In genomic region chr1:174794861-174795260, GRCh38 we compare ENCODE assay signal across 19 cellular contexts.
A peak's percentile ranks its signal among the peaks of the same experiment; 100 is the strongest.
DNase-seq lines count a peak whose midpoint lies in the region; ATAC-seq and TF ChIP-seq lines count a peak whose summit lies in the region.
"Had no signal": no experiment of that assay in that cellular context is flagged by ENCODE, and none has a peak within 500 bp of the region (broad histone marks: within the 10 kb centered on the region; RNA-seq: fewer than 3 reads in every experiment).

No MANE protein-coding gene starts in this region.

- H2BK5ac ChIP-seq in mesenchymal stem cell (ENCODE audit: low read depth, low read length, poor library complexity, severe bottlenecking): no peak overlapping the region

- H3K4me1 ChIP-seq in mesenchymal stem cell (ENCODE audit: control insufficient read depth, insufficient read depth, low read depth, low read length) (peaks cover 15% of the 10 kb centered on the region), tibial artery (peaks cover 0 to 5% (median 1%) of the 10 kb centered on the region in 4 donors)
- peaks cover 8% of the 10 kb centered on the region for H3K4me1 ChIP-seq in CD8-positive, alpha-beta T cell (ENCODE audit: insufficient read depth, low read length)

- H3K14ac ChIP-seq in mesenchymal stem cell (ENCODE audit: low read length in 2 of 2): no peak overlapping the region

- H2BK15ac ChIP-seq in mesenchymal stem cell (ENCODE audit: low read depth, poor library complexity, severe bottlenecking): no peak overlapping the region

- no peaks in the 10 kb centered on the region for H3K27me3 Mint-ChIP-seq in CD8-positive, alpha-beta T cell (ENCODE audit: low read depth)

- H3K23ac ChIP-seq in mesenchymal stem cell (ENCODE audit: low read length in 2 of 2): no peak overlapping the region

- no peak overlapping the region for H3K27ac Mint-ChIP-seq in CD8-positive, alpha-beta T cell
- H3K27ac Mint-ChIP-seq in stimulated activated effector memory CD8-positive, alpha-beta T cell treated with anti-CD3 and anti-CD28 coated beads, Interleukin-12 subunit alpha, Interleukin-12 subunit beta, amount 100 ng/mL, for 72 hours: no peak overlapping the region
- H3K27ac Mint-ChIP-seq: HFFc6; T-helper 1 cell treated with Interleukin-12 subunit alpha and Interleukin-12 subunit beta and Interleukin-4 antibody, amounts not matched to agents 30 μg/mL and 1 μg/mL, for 36 hours had no signal

- no peak overlapping the region for H3K4me2 ChIP-seq in mesenchymal stem cell (ENCODE audit: low read length, poor library complexity, severe bottlenecking)
- H3K4me2 ChIP-seq: KMS-11 had no signal

- H3K4me1 Mint-ChIP-seq in CD8-positive, alpha-beta T cell (ENCODE audit: low read depth): peaks cover 17% of the 10 kb centered on the region
- H3K4me1 Mint-ChIP-seq in stimulated activated effector memory CD8-positive, alpha-beta T cell treated with anti-CD3 and anti-CD28 coated beads, Interleukin-12 subunit alpha, Interleukin-12 subunit beta, amount 100 ng/mL, for 72 hours: peaks cover 8% of the 10 kb centered on the region

- H3K9ac ChIP-seq in mesenchymal stem cell (ENCODE audit: low read length): no peak overlapping the region
- H3K9ac ChIP-seq: KMS-11 had no signal

- H3K4me3 ChIP-seq in mesenchymal stem cell (ENCODE audit: insufficient read depth in 1 of 2, low read depth in 1 of 2, low read length in 2 of 2) (no peak overlapping the region), tibial artery (no peak overlapping the region)
- no peak overlapping the region for H3K4me3 ChIP-seq in CD8-positive, alpha-beta T cell (ENCODE audit: low read depth, low read length)
- H3K4me3 ChIP-seq: GM12878 had no signal

- H2AFZ ChIP-seq in mesenchymal stem cell (ENCODE audit: low read depth, low read length): no peak overlapping the region

- H3K79me1 ChIP-seq in mesenchymal stem cell (replicated peaks; ENCODE audit: low read length, poor library complexity, severe bottlenecking): no peaks in the 10 kb centered on the region

- 100% methylated on average over 1 of the region's 1 CpG for WGBS in mesenchymal stem cell

- ATAC-seq in CD8-positive, alpha-beta T cell: no peak
- no peak for ATAC-seq in stimulated activated effector memory CD8-positive, alpha-beta T cell treated with anti-CD3 and anti-CD28 coated beads, Interleukin-12 subunit alpha, Interleukin-12 subunit beta, amount 100 ng/mL, for 72 hours
- ATAC-seq: GM12878 had no signal

- intact Hi-C loops in CD8-positive, alpha-beta T cell (cut with DNase I, micrococcal nuclease): loop anchor here in 1 of 2 experiments (10.0 kb wide), 1 partner anchor 400 kb away; the partner anchor contains the start of gene KIAA0040
- intact Hi-C loops in tibial artery (cut with DNase I; ENCODE audit: low total_unique reads): no loop called here

- no peaks in the 10 kb centered on the region for H3K9me3 Mint-ChIP-seq in CD8-positive, alpha-beta T cell
- H3K9me3 Mint-ChIP-seq in stimulated activated effector memory CD8-positive, alpha-beta T cell treated with anti-CD3 and anti-CD28 coated beads, Interleukin-12 subunit alpha, Interleukin-12 subunit beta, amount 100 ng/mL, for 72 hours: no peaks in the 10 kb centered on the region
- H3K9me3 Mint-ChIP-seq: HFFc6; T-helper 1 cell treated with Interleukin-12 subunit alpha and Interleukin-12 subunit beta and Interleukin-4 antibody, amounts not matched to agents 30 μg/mL and 1 μg/mL, for 36 hours had no signal

- H2AK5ac ChIP-seq in mesenchymal stem cell (ENCODE audit: low read length, severe bottlenecking): peak overlapping the region; percentile 91

- no peak overlapping the region for H3K4me3 Mint-ChIP-seq in CD8-positive, alpha-beta T cell
- no peak overlapping the region for H3K4me3 Mint-ChIP-seq in stimulated activated effector memory CD8-positive, alpha-beta T cell treated with anti-CD3 and anti-CD28 coated beads, Interleukin-12 subunit alpha, Interleukin-12 subunit beta, amount 100 ng/mL, for 72 hours
- H3K4me3 Mint-ChIP-seq: HFFc6; T-helper 1 cell treated with Interleukin-12 subunit alpha and Interleukin-12 subunit beta and Interleukin-4 antibody, amounts not matched to agents 30 μg/mL and 1 μg/mL, for 36 hours had no signal

- no peak overlapping the region for H2BK120ac ChIP-seq in mesenchymal stem cell (ENCODE audit: low read depth, low read length)

- H4K91ac ChIP-seq in mesenchymal stem cell (ENCODE audit: low read length): no peak overlapping the region

- H3K9me3 ChIP-seq in mesenchymal stem cell (ENCODE audit: control insufficient read depth, low read length): no peaks in the 10 kb centered on the region
- no peaks in the 10 kb centered on the region for H3K9me3 ChIP-seq in CD8-positive, alpha-beta T cell (ENCODE audit: low read length)
- no peaks in the 10 kb centered on the region for H3K9me3 ChIP-seq in tibial artery

- no peak overlapping the region for H3K4ac ChIP-seq in mesenchymal stem cell (ENCODE audit: low read depth in 1 of 2, low read length in 2 of 2)

- H3K18ac ChIP-seq in mesenchymal stem cell (ENCODE audit: low read depth in 1 of 2, low read length in 2 of 2): no peak overlapping the region

- POLR2A ChIA-PET in CD8-positive, alpha-beta T cell (lab: Charles Lee): no interaction called here

- H3K36me3 ChIP-seq in mesenchymal stem cell (ENCODE audit: control insufficient read depth in 1 of 2, insufficient read depth in 2 of 2, low read depth in 1 of 2, low read length in 2 of 2) (no peaks in the 10 kb centered on the region), tibial artery (no peaks in the 10 kb centered on the region)
- H3K36me3 ChIP-seq in CD8-positive, alpha-beta T cell (ENCODE audit: insufficient read depth, low read length): no peaks in the 10 kb centered on the region

- DNase-seq in DMS53 treated with DMSO at 0.1 percent for 48 hours (lab: John Stamatoyannopoulos, UW; ENCODE audit: unreplicated experiment): peak; percentile 70
- peak; percentile 31 for DNase-seq in NCI-H2029 treated with DMSO at 0.1 percent for 48 hours (lab: John Stamatoyannopoulos, UW)
- DNase-seq in NCI-H82 treated with DMSO at 0.1 percent for 48 hours (lab: John Stamatoyannopoulos, UW; ENCODE audit: unreplicated experiment): peak; percentile 74
- DNase-seq in mesenchymal stem cell: no peak
- no peak for DNase-seq in CD8-positive, alpha-beta T cell
- DNase-seq in tibial artery: no peak
- DNase-seq in stimulated activated effector memory CD8-positive, alpha-beta T cell treated with anti-CD3 and anti-CD28 coated beads, Interleukin-12 subunit alpha, Interleukin-12 subunit beta, amount 100 ng/mL, for 72 hours (ENCODE audit: low spot score in 2 of 2): no peak
- DNase-seq: DMS 273 treated with DMSO at 0.1 percent for 48 hours, EL, H7, HFFc6, NCI-H1436 treated with DMSO at 0.1 percent for 48 hours, NCI-H2227 treated with DMSO at 0.1 percent for 48 hours, NCI-H526 treated with DMSO at 0.1 percent for 48 hours, RPMI8226 had no signal

- CTCF ChIA-PET in CD8-positive, alpha-beta T cell (lab: Charles Lee): no interaction called here

- H3K27me3 ChIP-seq in mesenchymal stem cell (ENCODE audit: control insufficient read depth in 1 of 2, insufficient read depth in 1 of 2, low read length in 2 of 2) (no peaks in the 10 kb centered on the region), tibial artery (no peaks in the 10 kb centered on the region)
- H3K27me3 ChIP-seq in CD8-positive, alpha-beta T cell (ENCODE audit: insufficient read depth, low read length): no peaks in the 10 kb centered on the region

- H2BK12ac ChIP-seq in mesenchymal stem cell (ENCODE audit: low read length in 2 of 2): no peak overlapping the region

- H3K36me3 Mint-ChIP-seq in CD8-positive, alpha-beta T cell: no peaks in the 10 kb centered on the region
- peaks cover 5% of the 10 kb centered on the region for H3K36me3 Mint-ChIP-seq in stimulated activated effector memory CD8-positive, alpha-beta T cell treated with anti-CD3 and anti-CD28 coated beads, Interleukin-12 subunit alpha, Interleukin-12 subunit beta, amount 100 ng/mL, for 72 hours

- no peak for TF ChIP-seq CTCF in CD8-positive, alpha-beta T cell (IDR thresholded peaks at IDR 0.05)
- TF ChIP-seq CTCF in tibial artery (IDR thresholded peaks at IDR 0.05): no peak

- H3K27ac ChIP-seq in mesenchymal stem cell (ENCODE audit: low read length, poor library complexity, severe bottlenecking): no peak overlapping the region
- no peak overlapping the region for H3K27ac ChIP-seq in CD8-positive, alpha-beta T cell (ENCODE audit: low read depth, low read length)
- no peak overlapping the region for H3K27ac ChIP-seq in tibial artery
- H3K27ac ChIP-seq: C4-2B, KMS-11 had no signal

- no peak overlapping the region for H4K8ac ChIP-seq in mesenchymal stem cell (ENCODE audit: low read length)

Comparison
In these comparisons a context has a peak if more than half of its experiments do, and no peak if none do; other contexts are left out.
1. DNase-seq: peak in DMS53 treated with DMSO at 0.1 percent for 48 hours (single experiment), NCI-H2029 treated with DMSO at 0.1 percent for 48 hours (single experiment) and NCI-H82 treated with DMSO at 0.1 percent for 48 hours (single experiment); none in mesenchymal stem cell (single experiment), CD8-positive, alpha-beta T cell (0 of 7), tibial artery (0 of 2) and stimulated activated effector memory CD8-positive, alpha-beta T cell treated with anti-CD3 and anti-CD28 coated beads, Interleukin-12 subunit alpha, Interleukin-12 subunit beta, amount 100 ng/mL, for 72 hours (0 of 2).